Comparison of ENCODE assay signal across 1 cellular context in the genomic region with DNA sequence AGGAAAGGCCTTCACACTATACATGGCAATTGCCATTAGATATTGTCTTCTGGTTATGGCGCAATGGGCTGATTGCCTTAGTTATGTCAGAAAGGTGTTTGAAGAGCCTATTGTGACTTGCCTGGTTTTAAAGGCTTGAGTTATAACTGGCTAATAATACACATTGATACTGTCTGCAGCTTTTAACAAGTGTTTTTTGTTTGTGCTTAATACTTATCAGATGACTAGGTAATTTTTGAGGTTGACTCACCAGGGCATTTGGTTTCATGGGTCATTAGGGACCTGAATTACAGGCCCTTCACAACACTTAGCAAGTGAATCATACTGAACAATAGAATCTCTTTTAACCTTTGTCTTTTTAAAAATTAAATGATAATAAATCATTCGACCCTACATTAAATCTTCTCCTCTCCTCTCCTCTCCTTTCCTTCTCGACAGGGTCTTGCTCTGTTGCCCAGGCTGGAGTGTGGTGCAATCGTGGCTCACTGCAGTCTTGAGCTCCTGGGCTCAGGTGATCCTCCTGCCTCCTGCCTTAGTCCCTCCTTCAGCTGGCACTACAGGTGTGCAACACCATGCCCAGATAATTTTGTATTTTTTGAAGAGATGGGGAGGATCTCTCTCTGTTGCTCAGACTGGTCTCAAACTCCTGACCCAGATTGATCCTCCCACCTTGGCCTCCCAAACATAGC.
TF ChIP-seq lines count a peak whose summit lies in the region.

No MANE protein-coding gene starts in this region.

TF ChIP-seq in HCT116, 20 proteins besides CTCF, POLR2A, EP300 and RAD21 (continued from another document):
- TF ChIP-seq, protein P1, sequence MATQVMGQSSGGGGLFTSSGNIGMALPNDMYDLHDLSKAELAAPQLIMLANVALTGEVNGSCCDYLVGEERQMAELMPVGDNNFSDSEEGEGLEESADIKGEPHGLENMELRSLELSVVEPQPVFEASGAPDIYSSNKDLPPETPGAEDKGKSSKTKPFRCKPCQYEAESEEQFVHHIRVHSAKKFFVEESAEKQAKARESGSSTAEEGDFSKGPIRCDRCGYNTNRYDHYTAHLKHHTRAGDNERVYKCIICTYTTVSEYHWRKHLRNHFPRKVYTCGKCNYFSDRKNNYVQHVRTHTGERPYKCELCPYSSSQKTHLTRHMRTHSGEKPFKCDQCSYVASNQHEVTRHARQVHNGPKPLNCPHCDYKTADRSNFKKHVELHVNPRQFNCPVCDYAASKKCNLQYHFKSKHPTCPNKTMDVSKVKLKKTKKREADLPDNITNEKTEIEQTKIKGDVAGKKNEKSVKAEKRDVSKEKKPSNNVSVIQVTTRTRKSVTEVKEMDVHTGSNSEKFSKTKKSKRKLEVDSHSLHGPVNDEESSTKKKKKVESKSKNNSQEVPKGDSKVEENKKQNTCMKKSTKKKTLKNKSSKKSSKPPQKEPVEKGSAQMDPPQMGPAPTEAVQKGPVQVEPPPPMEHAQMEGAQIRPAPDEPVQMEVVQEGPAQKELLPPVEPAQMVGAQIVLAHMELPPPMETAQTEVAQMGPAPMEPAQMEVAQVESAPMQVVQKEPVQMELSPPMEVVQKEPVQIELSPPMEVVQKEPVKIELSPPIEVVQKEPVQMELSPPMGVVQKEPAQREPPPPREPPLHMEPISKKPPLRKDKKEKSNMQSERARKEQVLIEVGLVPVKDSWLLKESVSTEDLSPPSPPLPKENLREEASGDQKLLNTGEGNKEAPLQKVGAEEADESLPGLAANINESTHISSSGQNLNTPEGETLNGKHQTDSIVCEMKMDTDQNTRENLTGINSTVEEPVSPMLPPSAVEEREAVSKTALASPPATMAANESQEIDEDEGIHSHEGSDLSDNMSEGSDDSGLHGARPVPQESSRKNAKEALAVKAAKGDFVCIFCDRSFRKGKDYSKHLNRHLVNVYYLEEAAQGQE (IDR thresholded peaks at IDR 0.05; ENCODE audit: low read depth) = no peak
- TF ChIP-seq EZH2 (IDR thresholded peaks at IDR 0.05) = no peak
